Comparison of ENCODE assay signal across 1 cellular context in genomic region chr10:43426476-43426875, GRCh38.
TF ChIP-seq lines count a peak whose summit lies in the region.

No MANE protein-coding gene starts in this region.

TF ChIP-seq in K562, 482 proteins besides CTCF, POLR2A, EP300 and RAD21:
- 0 out of 2 replicates have a peak, but pooled peaks have one; percentile 29 for TF ChIP-seq ARID1B (IDR thresholded peaks at IDR 0.05)
- peak; percentile 88; the same call in 1 of the 2 replicates for TF ChIP-seq ZBTB33 (CRISPR knock-in tag; IDR thresholded peaks at IDR 0.05)
- TF ChIP-seq HMBOX1 (IDR thresholded peaks at IDR 0.05), result 0 out of 2 replicates have a peak, but pooled peaks have one; percentile 14
- peak in 1 of 2 experiments; percentile 51; a peak in 1 of 4 replicates for TF ChIP-seq TRIM24 (IDR thresholded peaks at IDR 0.05)
- TF ChIP-seq ZNF316 (IDR thresholded peaks at IDR 0.05), result peak; percentile 46
- TF ChIP-seq DPF2 (IDR thresholded peaks at IDR 0.05), result peak; percentile 52
TF ChIP-seq in K562: peak in this region for 6; not testable (repeated sequence) for 476.
